Comparison of ENCODE assay signal across 1 cellular context in genomic region chr1:42315500-42315899, GRCh38.
A peak's percentile ranks its signal among the peaks of the same experiment; 100 is the strongest.
TF ChIP-seq lines count a peak whose summit lies in the region.

No MANE protein-coding gene starts in this region.

TF ChIP-seq in HepG2, 621 proteins besides CTCF, POLR2A, EP300 and RAD21 (continued from another document):
- TF ChIP-seq SOX5 (CRISPR knock-in tag; IDR thresholded peaks at IDR 0.05; ENCODE audit: borderline replicate concordance) (peak; percentile 54; the same call in 1 of the 2 replicates), SP5 (CRISPR knock-in tag; IDR thresholded peaks at IDR 0.05; ENCODE audit: borderline replicate concordance, low read depth) (no peak), GABPA (IDR thresholded peaks at IDR 0.05; ENCODE audit: low read depth, low read length) (no peak), GABPA (CRISPR knock-in tag; IDR thresholded peaks at IDR 0.05; ENCODE audit: low read depth) (peak; percentile 16; the same call in 1 of the 2 replicates), PPARG (CRISPR knock-in tag; conservative IDR thresholded peaks at IDR 0.05) (peak; percentile 86; the same call in 1 of the 2 replicates), ZBTB42 (CRISPR knock-in tag; IDR thresholded peaks at IDR 0.05) (no peak), ZNF326 (CRISPR knock-in tag; IDR thresholded peaks at IDR 0.05; ENCODE audit: borderline replicate concordance) (no peak), BCL6 (CRISPR knock-in tag; IDR thresholded peaks at IDR 0.05) (peak; percentile 46; the same call in 1 of the 2 replicates), MIER3 (CRISPR knock-in tag; IDR thresholded peaks at IDR 0.05; ENCODE audit: borderline replicate concordance) (0 out of 2 replicates have a peak, but pooled peaks have one; percentile 27), TEAD3 (CRISPR knock-in tag; optimal IDR thresholded peaks at IDR 0.05; ENCODE audit: borderline replicate concordance) (peak; percentile 16), TEAD2 (CRISPR knock-in tag; IDR thresholded peaks at IDR 0.05) (no peak), ZNF17 (CRISPR knock-in tag; IDR thresholded peaks at IDR 0.05) (no peak), MEF2D (CRISPR knock-in tag; IDR thresholded peaks at IDR 0.05) (peak; percentile 55; the same call in 1 of the 2 replicates), RARA (CRISPR knock-in tag; IDR thresholded peaks at IDR 0.05) (peak; percentile 77), SOX13 (IDR thresholded peaks at IDR 0.05) (no peak), SOX13 (CRISPR knock-in tag; conservative IDR thresholded peaks at IDR 0.05 in 1 of 2, IDR thresholded peaks at IDR 0.05 in 1 of 2) (peak in 1 of 2 experiments; percentile 20; a peak in 1 of 4 replicates), SAFB2 (CRISPR knock-in tag; IDR thresholded peaks at IDR 0.05; ENCODE audit: borderline replicate concordance, low read depth) (no peak), HMG20A (CRISPR knock-in tag; IDR thresholded peaks at IDR 0.05; ENCODE audit: borderline replicate concordance) (0 out of 2 replicates have a peak, but pooled peaks have one; percentile 27), LCORL (IDR thresholded peaks at IDR 0.05) (no peak), LCORL (CRISPR knock-in tag; IDR thresholded peaks at IDR 0.05) (0 out of 2 replicates have a peak, but pooled peaks have one; percentile 28), FOXA1 (IDR thresholded peaks at IDR 0.05) (no peak), FOXA1 (CRISPR knock-in tag; IDR thresholded peaks at IDR 0.05) (peak; percentile 44; the same call in 1 of the 2 replicates), HDAC2 (CRISPR knock-in tag; IDR thresholded peaks at IDR 0.05) (peak; percentile 25; the same call in 1 of the 2 replicates), AGO1 (IDR thresholded peaks at IDR 0.05; ENCODE audit: low read depth, low read length, poor library complexity, severe bottlenecking) (no peak), FOXK2 (IDR thresholded peaks at IDR 0.05) (peak; percentile 73; the same call in 1 of the 2 replicates), HBP1 (CRISPR knock-in tag; IDR thresholded peaks at IDR 0.05; ENCODE audit: low read depth) (0 out of 2 replicates have a peak, but pooled peaks have one; percentile 4), RXRB (CRISPR knock-in tag; IDR thresholded peaks at IDR 0.05; ENCODE audit: borderline replicate concordance) (peak; percentile 93), ZNF609 (CRISPR knock-in tag; IDR thresholded peaks at IDR 0.05; ENCODE audit: borderline replicate concordance) (0 out of 2 replicates have a peak, but pooled peaks have one; percentile 23), ZNF12 (CRISPR knock-in tag; IDR thresholded peaks at IDR 0.05) (no peak), KLF15 (CRISPR knock-in tag; IDR thresholded peaks at IDR 0.05; ENCODE audit: borderline replicate concordance) (no peak), FOXO1 (CRISPR knock-in tag; IDR thresholded peaks at IDR 0.05) (peak; percentile 39; the same call in 1 of the 2 replicates), ZNF337 (CRISPR knock-in tag; IDR thresholded peaks at IDR 0.05; ENCODE audit: borderline replicate concordance, low read depth) (no peak), ZMYM3 (CRISPR knock-in tag; IDR thresholded peaks at IDR 0.05) (no peak), FOXA3 (CRISPR knock-in tag; IDR thresholded peaks at IDR 0.05) (peak; percentile 82), FOXK1 (CRISPR knock-in tag; IDR thresholded peaks at IDR 0.05; ENCODE audit: borderline replicate concordance, low read depth) (peak; percentile 47; the same call in 1 of the 2 replicates), ZNF430 (CRISPR knock-in tag; IDR thresholded peaks at IDR 0.05) (0 out of 2 replicates have a peak, but pooled peaks have one; percentile 26)
- TF ChIP-seq, protein P1, sequence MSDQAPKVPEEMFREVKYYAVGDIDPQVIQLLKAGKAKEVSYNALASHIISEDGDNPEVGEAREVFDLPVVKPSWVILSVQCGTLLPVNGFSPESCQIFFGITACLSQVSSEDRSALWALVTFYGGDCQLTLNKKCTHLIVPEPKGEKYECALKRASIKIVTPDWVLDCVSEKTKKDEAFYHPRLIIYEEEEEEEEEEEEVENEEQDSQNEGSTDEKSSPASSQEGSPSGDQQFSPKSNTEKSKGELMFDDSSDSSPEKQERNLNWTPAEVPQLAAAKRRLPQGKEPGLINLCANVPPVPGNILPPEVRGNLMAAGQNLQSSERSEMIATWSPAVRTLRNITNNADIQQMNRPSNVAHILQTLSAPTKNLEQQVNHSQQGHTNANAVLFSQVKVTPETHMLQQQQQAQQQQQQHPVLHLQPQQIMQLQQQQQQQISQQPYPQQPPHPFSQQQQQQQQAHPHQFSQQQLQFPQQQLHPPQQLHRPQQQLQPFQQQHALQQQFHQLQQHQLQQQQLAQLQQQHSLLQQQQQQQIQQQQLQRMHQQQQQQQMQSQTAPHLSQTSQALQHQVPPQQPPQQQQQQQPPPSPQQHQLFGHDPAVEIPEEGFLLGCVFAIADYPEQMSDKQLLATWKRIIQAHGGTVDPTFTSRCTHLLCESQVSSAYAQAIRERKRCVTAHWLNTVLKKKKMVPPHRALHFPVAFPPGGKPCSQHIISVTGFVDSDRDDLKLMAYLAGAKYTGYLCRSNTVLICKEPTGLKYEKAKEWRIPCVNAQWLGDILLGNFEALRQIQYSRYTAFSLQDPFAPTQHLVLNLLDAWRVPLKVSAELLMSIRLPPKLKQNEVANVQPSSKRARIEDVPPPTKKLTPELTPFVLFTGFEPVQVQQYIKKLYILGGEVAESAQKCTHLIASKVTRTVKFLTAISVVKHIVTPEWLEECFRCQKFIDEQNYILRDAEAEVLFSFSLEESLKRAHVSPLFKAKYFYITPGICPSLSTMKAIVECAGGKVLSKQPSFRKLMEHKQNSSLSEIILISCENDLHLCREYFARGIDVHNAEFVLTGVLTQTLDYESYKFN (CRISPR knock-in tag; conservative IDR thresholded peaks at IDR 0.05), result peak; percentile 91
- TF ChIP-seq, protein P2, sequence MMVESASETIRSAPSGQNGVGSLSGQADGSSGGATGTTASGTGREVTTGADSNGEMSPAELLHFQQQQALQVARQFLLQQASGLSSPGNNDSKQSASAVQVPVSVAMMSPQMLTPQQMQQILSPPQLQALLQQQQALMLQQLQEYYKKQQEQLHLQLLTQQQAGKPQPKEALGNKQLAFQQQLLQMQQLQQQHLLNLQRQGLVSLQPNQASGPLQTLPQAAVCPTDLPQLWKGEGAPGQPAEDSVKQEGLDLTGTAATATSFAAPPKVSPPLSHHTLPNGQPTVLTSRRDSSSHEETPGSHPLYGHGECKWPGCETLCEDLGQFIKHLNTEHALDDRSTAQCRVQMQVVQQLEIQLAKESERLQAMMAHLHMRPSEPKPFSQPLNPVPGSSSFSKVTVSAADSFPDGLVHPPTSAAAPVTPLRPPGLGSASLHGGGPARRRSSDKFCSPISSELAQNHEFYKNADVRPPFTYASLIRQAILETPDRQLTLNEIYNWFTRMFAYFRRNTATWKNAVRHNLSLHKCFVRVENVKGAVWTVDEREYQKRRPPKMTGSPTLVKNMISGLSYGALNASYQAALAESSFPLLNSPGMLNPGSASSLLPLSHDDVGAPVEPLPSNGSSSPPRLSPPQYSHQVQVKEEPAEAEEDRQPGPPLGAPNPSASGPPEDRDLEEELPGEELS (CRISPR knock-in tag; IDR thresholded peaks at IDR 0.05), result peak; percentile 66
- TF ChIP-seq, protein P3, sequence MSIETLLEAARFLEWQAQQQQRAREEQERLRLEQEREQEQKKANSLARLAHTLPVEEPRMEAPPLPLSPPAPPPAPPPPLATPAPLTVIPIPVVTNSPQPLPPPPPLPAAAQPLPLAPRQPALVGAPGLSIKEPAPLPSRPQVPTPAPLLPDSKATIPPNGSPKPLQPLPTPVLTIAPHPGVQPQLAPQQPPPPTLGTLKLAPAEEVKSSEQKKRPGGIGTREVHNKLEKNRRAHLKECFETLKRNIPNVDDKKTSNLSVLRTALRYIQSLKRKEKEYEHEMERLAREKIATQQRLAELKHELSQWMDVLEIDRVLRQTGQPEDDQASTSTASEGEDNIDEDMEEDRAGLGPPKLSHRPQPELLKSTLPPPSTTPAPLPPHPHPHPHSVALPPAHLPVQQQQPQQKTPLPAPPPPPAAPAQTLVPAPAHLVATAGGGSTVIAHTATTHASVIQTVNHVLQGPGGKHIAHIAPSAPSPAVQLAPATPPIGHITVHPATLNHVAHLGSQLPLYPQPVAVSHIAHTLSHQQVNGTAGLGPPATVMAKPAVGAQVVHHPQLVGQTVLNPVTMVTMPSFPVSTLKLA (IDR thresholded peaks at IDR 0.05), result no peak
TF ChIP-seq in HepG2: peak in this region for 43.
